In the genomic region with DNA sequence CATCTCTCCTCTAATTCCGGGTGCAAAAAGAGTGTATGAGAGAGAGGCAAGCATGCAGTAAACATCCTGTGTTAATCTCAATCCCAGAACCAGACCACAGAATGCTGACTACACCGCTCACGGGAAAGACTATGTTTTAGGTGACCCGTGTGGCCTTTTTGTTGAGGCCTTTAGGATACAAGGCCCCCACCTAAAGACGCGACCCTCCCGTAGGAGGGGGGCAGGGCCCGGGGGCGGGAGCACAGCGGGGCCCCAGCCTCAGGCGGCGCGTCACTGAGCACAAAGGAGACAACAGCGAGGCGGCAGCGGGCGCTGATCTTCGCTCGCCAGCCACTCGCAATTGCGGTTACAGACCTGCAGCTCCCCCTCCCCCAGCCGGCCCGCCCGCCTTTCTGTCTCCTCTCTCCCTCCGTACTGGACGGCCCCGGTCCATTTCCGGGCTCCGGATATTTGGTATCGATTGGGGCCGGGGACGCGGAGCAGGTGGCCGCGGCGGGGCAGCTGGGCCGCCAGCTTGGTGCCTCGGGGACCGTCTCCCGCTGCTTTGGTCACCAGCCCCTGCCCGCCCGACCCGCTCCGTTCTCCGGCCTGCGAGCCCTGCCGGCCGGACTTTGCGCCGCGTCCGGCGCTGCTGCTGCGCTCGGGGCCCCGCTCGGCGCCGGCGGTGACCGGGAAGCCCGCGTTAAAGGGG, we compare ENCODE assay signal across 1 cellular context.
TF ChIP-seq lines count a peak whose summit lies in the region.

A gene with protein sequence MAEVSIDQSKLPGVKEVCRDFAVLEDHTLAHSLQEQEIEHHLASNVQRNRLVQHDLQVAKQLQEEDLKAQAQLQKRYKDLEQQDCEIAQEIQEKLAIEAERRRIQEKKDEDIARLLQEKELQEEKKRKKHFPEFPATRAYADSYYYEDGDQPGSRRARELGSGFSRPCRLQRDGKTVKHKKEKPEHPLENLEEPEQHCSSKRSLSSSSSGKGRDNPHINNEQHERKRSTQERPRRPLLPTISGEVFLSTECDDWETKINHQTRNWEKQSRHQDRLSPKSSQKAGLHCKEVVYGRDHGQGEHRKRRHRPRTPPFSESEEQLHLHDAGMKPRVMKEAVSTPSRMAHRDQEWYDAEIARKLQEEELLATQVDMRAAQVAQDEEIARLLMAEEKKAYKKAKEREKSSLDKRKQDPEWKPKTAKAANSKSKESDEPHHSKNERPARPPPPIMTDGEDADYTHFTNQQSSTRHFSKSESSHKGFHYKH (plus strand): TSS at position 432 of the 691 bp plus-strand sequence. CDS start 281 bp downstream, outside the sequence.

TF ChIP-seq in HepG2, 621 proteins besides CTCF, POLR2A, EP300 and RAD21 (continued from another document and continues in another):
- TF ChIP-seq, protein P1, sequence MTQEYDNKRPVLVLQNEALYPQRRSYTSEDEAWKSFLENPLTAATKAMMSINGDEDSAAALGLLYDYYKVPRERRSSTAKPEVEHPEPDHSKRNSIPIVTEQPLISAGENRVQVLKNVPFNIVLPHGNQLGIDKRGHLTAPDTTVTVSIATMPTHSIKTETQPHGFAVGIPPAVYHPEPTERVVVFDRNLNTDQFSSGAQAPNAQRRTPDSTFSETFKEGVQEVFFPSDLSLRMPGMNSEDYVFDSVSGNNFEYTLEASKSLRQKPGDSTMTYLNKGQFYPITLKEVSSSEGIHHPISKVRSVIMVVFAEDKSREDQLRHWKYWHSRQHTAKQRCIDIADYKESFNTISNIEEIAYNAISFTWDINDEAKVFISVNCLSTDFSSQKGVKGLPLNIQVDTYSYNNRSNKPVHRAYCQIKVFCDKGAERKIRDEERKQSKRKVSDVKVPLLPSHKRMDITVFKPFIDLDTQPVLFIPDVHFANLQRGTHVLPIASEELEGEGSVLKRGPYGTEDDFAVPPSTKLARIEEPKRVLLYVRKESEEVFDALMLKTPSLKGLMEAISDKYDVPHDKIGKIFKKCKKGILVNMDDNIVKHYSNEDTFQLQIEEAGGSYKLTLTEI (CRISPR knock-in tag; conservative IDR thresholded peaks at IDR 0.05) = no peak
- TF ChIP-seq RBM22 (optimal IDR thresholded peaks at IDR 0.05; ENCODE audit: low read length) (no peak), CHCHD3 (CRISPR knock-in tag; IDR thresholded peaks at IDR 0.05) (no peak), ZBTB38 (CRISPR knock-in tag; IDR thresholded peaks at IDR 0.05) (no peak; the same call in 1 of the 2 replicates), TGIF2 (CRISPR knock-in tag; IDR thresholded peaks at IDR 0.05) (no peak), RAD51 (IDR thresholded peaks at IDR 0.05; ENCODE audit: borderline replicate concordance) (no peak), CC2D1A (CRISPR knock-in tag; IDR thresholded peaks at IDR 0.05) (no peak), ZC3H13 (CRISPR knock-in tag; IDR thresholded peaks at IDR 0.05) (no peak), TCF7 (IDR thresholded peaks at IDR 0.05; ENCODE audit: low read depth) (no peak), NR2F1 (CRISPR knock-in tag; IDR thresholded peaks at IDR 0.05) (no peak), ARNT (IDR thresholded peaks at IDR 0.05) (no peak), SOX13 (IDR thresholded peaks at IDR 0.05) (no peak; the same call in 1 of the 2 replicates), SOX13 (CRISPR knock-in tag; conservative IDR thresholded peaks at IDR 0.05 in 1 of 2, IDR thresholded peaks at IDR 0.05 in 1 of 2) (peak in 1 of 2 experiments; percentile 70; a peak in 1 of 4 replicates)
- TF ChIP-seq, protein P2, sequence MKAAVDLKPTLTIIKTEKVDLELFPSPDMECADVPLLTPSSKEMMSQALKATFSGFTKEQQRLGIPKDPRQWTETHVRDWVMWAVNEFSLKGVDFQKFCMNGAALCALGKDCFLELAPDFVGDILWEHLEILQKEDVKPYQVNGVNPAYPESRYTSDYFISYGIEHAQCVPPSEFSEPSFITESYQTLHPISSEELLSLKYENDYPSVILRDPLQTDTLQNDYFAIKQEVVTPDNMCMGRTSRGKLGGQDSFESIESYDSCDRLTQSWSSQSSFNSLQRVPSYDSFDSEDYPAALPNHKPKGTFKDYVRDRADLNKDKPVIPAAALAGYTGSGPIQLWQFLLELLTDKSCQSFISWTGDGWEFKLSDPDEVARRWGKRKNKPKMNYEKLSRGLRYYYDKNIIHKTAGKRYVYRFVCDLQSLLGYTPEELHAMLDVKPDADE (CRISPR knock-in tag; IDR thresholded peaks at IDR 0.05) = no peak
- TF ChIP-seq, protein P3, sequence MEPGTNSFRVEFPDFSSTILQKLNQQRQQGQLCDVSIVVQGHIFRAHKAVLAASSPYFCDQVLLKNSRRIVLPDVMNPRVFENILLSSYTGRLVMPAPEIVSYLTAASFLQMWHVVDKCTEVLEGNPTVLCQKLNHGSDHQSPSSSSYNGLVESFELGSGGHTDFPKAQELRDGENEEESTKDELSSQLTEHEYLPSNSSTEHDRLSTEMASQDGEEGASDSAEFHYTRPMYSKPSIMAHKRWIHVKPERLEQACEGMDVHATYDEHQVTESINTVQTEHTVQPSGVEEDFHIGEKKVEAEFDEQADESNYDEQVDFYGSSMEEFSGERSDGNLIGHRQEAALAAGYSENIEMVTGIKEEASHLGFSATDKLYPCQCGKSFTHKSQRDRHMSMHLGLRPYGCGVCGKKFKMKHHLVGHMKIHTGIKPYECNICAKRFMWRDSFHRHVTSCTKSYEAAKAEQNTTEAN (CRISPR knock-in tag; conservative IDR thresholded peaks at IDR 0.05) = peak; percentile 50; the same call in 1 of the 2 replicates
- TF ChIP-seq, protein P4, sequence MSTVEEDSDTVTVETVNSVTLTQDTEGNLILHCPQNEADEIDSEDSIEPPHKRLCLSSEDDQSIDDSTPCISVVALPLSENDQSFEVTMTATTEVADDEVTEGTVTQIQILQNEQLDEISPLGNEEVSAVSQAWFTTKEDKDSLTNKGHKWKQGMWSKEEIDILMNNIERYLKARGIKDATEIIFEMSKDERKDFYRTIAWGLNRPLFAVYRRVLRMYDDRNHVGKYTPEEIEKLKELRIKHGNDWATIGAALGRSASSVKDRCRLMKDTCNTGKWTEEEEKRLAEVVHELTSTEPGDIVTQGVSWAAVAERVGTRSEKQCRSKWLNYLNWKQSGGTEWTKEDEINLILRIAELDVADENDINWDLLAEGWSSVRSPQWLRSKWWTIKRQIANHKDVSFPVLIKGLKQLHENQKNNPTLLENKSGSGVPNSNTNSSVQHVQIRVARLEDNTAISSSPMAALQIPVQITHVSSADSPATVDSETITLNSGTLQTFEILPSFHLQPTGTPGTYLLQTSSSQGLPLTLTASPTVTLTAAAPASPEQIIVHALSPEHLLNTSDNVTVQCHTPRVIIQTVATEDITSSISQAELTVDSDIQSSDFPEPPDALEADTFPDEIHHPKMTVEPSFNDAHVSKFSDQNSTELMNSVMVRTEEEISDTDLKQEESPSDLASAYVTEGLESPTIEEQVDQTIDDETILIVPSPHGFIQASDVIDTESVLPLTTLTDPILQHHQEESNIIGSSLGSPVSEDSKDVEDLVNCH (CRISPR knock-in tag; IDR thresholded peaks at IDR 0.05) = no peak
- TF ChIP-seq, protein P5, sequence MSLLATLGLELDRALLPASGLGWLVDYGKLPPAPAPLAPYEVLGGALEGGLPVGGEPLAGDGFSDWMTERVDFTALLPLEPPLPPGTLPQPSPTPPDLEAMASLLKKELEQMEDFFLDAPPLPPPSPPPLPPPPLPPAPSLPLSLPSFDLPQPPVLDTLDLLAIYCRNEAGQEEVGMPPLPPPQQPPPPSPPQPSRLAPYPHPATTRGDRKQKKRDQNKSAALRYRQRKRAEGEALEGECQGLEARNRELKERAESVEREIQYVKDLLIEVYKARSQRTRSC (CRISPR knock-in tag; IDR thresholded peaks at IDR 0.05; ENCODE audit: low read depth) = no peak
- TF ChIP-seq, protein P6, sequence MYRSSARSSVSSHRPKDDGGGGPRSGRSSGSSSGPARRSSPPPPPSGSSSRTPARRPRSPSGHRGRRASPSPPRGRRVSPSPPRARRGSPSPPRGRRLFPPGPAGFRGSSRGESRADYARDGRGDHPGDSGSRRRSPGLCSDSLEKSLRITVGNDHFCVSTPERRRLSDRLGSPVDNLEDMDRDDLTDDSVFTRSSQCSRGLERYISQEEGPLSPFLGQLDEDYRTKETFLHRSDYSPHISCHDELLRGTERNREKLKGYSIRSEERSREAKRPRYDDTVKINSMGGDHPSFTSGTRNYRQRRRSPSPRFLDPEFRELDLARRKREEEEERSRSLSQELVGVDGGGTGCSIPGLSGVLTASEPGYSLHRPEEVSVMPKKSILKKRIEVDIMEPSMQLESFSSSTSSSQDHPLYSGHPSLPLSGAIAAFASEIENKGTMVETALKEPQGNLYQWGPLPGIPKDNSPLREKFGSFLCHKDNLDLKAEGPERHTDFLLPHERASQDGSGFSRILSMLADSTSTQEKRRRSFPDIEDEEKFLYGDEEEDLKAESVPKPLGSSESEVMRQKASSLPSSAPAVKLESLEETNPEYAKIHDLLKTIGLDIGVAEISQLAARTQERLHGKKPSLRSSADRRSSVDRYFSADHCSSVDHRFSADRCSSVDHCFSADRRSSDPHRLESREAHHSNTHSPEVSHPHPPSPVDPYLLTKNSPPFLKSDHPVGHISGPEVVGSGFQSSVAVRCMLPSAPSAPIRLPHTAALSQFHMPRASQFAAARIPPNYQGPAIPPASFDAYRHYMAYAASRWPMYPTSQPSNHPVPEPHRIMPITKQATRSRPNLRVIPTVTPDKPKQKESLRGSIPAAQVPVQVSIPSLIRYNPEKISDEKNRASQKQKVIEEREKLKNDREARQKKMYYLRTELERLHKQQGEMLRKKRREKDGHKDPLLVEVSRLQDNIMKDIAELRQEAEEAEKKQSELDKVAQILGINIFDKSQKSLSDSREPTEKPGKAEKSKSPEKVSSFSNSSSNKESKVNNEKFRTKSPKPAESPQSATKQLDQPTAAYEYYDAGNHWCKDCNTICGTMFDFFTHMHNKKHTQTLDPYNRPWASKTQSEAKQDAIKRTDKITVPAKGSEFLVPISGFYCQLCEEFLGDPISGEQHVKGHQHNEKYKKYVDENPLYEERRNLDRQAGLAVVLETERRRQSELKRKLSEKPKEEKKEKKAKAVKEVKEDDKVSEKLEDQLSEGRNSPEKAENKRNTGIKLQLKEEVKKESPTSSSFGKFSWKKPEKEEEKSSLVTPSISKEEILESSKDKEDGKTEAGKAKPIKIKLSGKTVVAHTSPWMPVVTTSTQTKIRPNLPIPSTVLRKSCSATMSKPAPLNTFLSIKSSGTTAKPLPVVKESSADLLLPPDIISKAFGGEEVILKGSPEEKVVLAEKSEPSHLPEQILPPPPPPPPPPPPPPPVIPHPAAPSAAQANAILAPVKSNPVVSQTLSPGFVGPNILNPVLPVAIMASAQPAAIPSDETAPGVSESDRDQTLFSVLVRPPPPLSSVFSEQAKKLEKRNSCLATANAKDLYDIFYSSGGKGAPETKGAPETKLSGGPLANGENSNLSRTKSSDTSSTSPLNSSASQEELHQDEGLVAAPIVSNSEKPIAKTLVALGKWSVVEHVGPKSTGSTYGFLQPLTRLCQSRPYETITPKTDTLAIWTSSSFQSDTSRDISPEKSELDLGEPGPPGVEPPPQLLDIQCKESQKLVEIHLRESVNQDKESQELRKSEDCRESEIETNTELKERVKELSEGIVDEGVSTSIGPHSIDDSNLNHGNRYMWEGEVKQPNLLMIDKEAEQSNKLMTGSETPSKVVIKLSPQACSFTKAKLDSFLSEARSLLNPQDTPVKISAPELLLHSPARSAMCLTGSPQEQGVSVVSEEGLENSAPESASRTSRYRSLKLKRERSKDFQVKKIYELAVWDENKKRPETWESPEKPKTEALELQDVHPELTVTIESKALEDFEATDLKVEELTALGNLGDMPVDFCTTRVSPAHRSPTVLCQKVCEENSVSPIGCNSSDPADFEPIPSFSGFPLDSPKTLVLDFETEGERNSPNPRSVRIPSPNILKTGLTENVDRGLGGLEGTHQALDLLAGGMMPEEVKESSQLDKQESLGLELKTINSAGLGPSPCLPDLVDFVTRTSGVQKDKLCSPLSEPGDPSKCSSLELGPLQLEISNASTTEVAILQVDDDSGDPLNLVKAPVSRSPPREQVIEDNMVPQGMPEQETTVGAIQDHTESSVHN (CRISPR knock-in tag; IDR thresholded peaks at IDR 0.05) = no peak
- TF ChIP-seq, protein P7, sequence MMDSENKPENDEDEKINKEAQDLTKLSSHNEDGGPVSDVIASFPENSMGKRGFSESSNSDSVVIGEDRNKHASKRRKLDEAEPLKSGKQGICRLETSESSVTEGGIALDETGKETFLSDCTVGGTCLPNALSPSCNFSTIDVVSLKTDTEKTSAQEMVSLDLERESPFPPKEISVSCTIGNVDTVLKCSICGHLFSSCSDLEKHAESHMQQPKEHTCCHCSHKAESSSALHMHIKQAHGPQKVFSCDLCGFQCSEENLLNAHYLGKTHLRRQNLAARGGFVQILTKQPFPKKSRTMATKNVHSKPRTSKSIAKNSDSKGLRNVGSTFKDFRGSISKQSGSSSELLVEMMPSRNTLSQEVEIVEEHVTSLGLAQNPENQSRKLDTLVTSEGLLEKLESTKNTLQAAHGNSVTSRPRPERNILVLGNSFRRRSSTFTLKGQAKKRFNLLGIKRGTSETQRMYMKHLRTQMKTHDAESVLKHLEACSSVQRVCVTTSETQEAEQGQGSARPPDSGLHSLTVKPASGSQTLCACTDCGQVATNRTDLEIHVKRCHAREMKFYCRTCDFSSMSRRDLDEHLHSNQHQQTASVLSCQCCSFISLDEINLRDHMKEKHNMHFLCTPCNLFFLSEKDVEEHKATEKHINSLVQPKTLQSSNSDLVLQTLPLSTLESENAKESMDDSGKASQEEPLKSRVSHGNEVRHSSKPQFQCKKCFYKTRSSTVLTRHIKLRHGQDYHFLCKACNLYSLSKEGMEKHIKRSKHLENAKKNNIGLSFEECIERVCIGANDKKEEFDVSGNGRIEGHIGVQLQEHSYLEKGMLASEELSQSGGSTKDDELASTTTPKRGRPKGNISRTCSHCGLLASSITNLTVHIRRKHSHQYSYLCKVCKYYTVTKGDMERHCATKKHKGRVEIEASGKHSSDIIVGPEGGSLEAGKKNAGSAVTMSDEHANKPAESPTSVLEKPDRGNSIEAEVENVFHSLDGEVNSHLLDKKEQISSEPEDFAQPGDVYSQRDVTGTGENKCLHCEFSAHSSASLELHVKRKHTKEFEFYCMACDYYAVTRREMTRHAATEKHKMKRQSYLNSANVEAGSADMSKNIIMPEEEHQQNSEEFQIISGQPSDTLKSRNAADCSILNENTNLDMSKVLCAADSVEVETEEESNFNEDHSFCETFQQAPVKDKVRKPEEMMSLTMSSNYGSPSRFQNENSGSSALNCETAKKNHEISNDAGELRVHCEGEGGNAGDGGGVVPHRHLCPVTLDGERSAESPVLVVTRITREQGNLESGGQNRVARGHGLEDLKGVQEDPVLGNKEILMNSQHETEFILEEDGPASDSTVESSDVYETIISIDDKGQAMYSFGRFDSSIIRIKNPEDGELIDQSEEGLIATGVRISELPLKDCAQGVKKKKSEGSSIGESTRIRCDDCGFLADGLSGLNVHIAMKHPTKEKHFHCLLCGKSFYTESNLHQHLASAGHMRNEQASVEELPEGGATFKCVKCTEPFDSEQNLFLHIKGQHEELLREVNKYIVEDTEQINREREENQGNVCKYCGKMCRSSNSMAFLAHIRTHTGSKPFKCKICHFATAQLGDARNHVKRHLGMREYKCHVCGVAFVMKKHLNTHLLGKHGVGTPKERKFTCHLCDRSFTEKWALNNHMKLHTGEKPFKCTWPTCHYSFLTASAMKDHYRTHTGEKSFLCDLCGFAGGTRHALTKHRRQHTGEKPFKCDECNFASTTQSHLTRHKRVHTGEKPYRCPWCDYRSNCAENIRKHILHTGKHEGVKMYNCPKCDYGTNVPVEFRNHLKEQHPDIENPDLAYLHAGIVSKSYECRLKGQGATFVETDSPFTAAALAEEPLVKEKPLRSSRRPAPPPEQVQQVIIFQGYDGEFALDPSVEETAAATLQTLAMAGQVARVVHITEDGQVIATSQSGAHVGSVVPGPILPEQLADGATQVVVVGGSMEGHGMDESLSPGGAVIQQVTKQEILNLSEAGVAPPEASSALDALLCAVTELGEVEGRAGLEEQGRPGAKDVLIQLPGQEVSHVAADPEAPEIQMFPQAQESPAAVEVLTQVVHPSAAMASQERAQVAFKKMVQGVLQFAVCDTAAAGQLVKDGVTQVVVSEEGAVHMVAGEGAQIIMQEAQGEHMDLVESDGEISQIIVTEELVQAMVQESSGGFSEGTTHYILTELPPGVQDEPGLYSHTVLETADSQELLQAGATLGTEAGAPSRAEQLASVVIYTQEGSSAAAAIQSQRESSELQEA (CRISPR knock-in tag; IDR thresholded peaks at IDR 0.05; ENCODE audit: not compliant biosample characterization) = no peak
